14 cellular contexts compared by ENCODE assay signal in the genomic region with DNA sequence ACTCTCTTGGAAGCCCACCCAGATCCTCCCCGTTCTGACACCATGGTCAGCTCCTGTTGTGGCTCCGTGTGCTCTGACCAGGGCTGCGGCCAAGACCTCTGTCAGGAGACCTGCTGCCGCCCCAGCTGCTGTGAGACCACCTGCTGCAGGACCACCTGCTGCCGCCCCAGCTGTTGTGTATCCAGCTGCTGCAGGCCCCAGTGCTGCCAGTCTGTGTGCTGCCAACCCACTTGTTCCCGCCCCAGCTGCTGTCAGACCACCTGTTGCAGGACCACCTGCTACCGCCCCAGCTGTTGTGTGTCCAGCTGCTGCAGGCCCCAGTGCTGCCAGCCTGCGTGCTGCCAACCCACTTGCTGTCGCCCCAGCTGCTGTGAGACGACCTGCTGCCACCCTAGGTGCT. TPM values are rescaled to one million over a fixed set of nuclear protein-coding genes. Genes with fewer than 3 reads are reported as not detected.
"Had no signal": no experiment of that assay in that cellular context is flagged by ENCODE, and none has a peak within 500 bp of the region (broad histone marks: within the 10 kb centered on the region; RNA-seq: fewer than 3 reads in every experiment).

A gene (plus strand): TSS at position 43 of the 400 bp plus-strand sequence. CDS start 0 bp downstream, at position 43.

RNA-seq across cellular contexts. Expression of the gene that starts here (rescaled TPM):
- total RNA-seq: dermis microvascular lymphatic vessel endothelial cell, endodermal cell, endothelial cell of umbilical vein, hepatocyte, kidney, left cardiac atrium, left ventricle myocardium inferior, lower lobe of right lung, occipital lobe, psoas muscle, right lobe of liver, stomach, urinary bladder had no signal
- polyA plus RNA-seq: endothelial cell of umbilical vein, hepatocyte, psoas muscle, stomach, thymus, urinary bladder had no signal
